In genomic region chr1:24939040-24939439, GRCh38 we compare ENCODE assay signal across 19 cellular contexts. TPM values are rescaled to one million over a fixed set of nuclear protein-coding genes. Genes with fewer than 3 reads are reported as not detected.
"Had no signal": no experiment of that assay in that cellular context is flagged by ENCODE, and none has a peak within 500 bp of the region (broad histone marks: within the 10 kb centered on the region; RNA-seq: fewer than 3 reads in every experiment).

No MANE protein-coding gene starts in this region.

- H3K4me3 Mint-ChIP-seq: activated CD4-positive, alpha-beta memory T cell treated with anti-CD3 and anti-CD28 coated beads, Interleukin-2, amount 10 ng/mL, durations not matched to agents 7 days and 5 days; activated naive CD4-positive, alpha-beta T cell treated with anti-CD3 and anti-CD28 coated beads for 36 hours; activated T-cell treated with anti-CD3 and anti-CD28 coated beads, Interleukin-2, amount 50 U/mL, for 4 hours; natural killer cell; WTC11 had no signal

- ATAC-seq: activated T-cell treated with anti-CD3 and anti-CD28 coated beads, Interleukin-2, amount 50 U/mL, for 4 hours; natural killer cell; WTC11 had no signal

- H3K27ac Mint-ChIP-seq: activated CD4-positive, alpha-beta memory T cell treated with anti-CD3 and anti-CD28 coated beads, Interleukin-2, amount 10 ng/mL, durations not matched to agents 7 days and 5 days; activated naive CD4-positive, alpha-beta T cell treated with anti-CD3 and anti-CD28 coated beads for 36 hours; natural killer cell; WTC11 had no signal

- H3K36me3 Mint-ChIP-seq: natural killer cell, WTC11 had no signal

- H3K9me3 Mint-ChIP-seq: activated CD4-positive, alpha-beta memory T cell treated with anti-CD3 and anti-CD28 coated beads, Interleukin-2, amount 10 ng/mL, durations not matched to agents 7 days and 5 days; activated naive CD4-positive, alpha-beta T cell treated with anti-CD3 and anti-CD28 coated beads for 36 hours; activated T-cell treated with anti-CD3 and anti-CD28 coated beads, Interleukin-2, amount 50 U/mL, for 4 hours; natural killer cell; WTC11 had no signal

- H3K27me3 Mint-ChIP-seq: activated CD4-positive, alpha-beta memory T cell treated with anti-CD3 and anti-CD28 coated beads, Interleukin-2, amount 10 ng/mL, durations not matched to agents 7 days and 5 days had no signal

- DNase-seq: activated CD4-positive, alpha-beta memory T cell treated with anti-CD3 and anti-CD28 coated beads, Interleukin-2, amount 10 ng/mL, durations not matched to agents 7 days and 5 days; activated CD8-positive, alpha-beta memory T cell treated with anti-CD3 and anti-CD28 coated beads, Interleukin-2, amount 50 U/mL, for 4 hours; activated naive CD4-positive, alpha-beta T cell treated with anti-CD3 and anti-CD28 coated beads for 36 hours; activated T-cell treated with anti-CD3 and anti-CD28 coated beads, Interleukin-2, amount 50 U/mL, for 4 hours; amniotic stem cell; colonic mucosa; dorsolateral prefrontal cortex; head of caudate nucleus; hypothalamus; left ventricle myocardium inferior; natural killer cell; sigmoid colon; SK-N-SH; stimulated activated CD4-positive, alpha-beta T cell treated with anti-CD3 and anti-CD28 coated beads, Interleukin-15, amount 100 ng/mL, for 24 hours; stimulated activated naive CD4-positive, alpha-beta T cell; upper lobe of left lung had no signal

RNA-seq across cellular contexts. Expression of gene RUNX3, which starts 9.0 kb away (rescaled TPM):
- total RNA-seq: frontal cortex, lung microvascular endothelial cell had no signal
